Comparison of ENCODE assay signal across 30 cellular contexts in genomic region chr5:7995688-7996294, GRCh38.
"Had no signal": no experiment of that assay in that cellular context is flagged by ENCODE, and none has a peak within 500 bp of the region (broad histone marks: within the 10 kb centered on the region; RNA-seq: fewer than 3 reads in every experiment).

No MANE protein-coding gene starts in this region.

- H3K4me2 ChIP-seq: neural progenitor cell had no signal

- H3K9me3 ChIP-seq: neutrophil, right lobe of liver, stomach, testis, thyroid gland, transverse colon, upper lobe of right lung had no signal

- H3K4me1 ChIP-seq: left ventricle myocardium inferior, neural progenitor cell, parathyroid adenoma, psoas muscle, right atrium auricular region, right lobe of liver, stomach, testis, thyroid gland, transverse colon, upper lobe of right lung had no signal

- H3K27ac ChIP-seq: left ventricle myocardium inferior, neural progenitor cell, neutrophil, parathyroid adenoma, psoas muscle, right atrium auricular region, right lobe of liver, stomach, testis, thyroid gland, transverse colon, upper lobe of right lung had no signal

- H3K4me3 Mint-ChIP-seq: mesothelial cell of epicardium; naive B cell; natural killer cell; nephron progenitor cell; neural progenitor cell; stimulated activated naive B cell treated with anti-CD40 and anti-IgM and Interleukin-4, amounts not matched to agents 10 μg/mL and 1 μg/mL and 100 μg/mL, for 72 hours had no signal

- H3K36me3 ChIP-seq: left ventricle myocardium inferior, neural progenitor cell, neutrophil, right atrium auricular region, right lobe of liver, stomach, thyroid gland, transverse colon, upper lobe of right lung had no signal

- H3K27me3 ChIP-seq: neural progenitor cell, neutrophil, right atrium auricular region, right lobe of liver, stomach, testis, thyroid gland, transverse colon, upper lobe of right lung had no signal

- H2AFZ ChIP-seq: neural progenitor cell, parathyroid adenoma had no signal

- DNase-seq: hippocampal formation; kidney glomerular epithelial cell; left colon; left ventricle myocardium inferior; mesendoderm; naive B cell; natural killer cell; nephron progenitor cell; occipital lobe; psoas muscle; right lobe of liver; stimulated activated CD4-positive, alpha-beta T cell treated with anti-CD3 and anti-CD28 coated beads, Interleukin-12 subunit alpha, Interleukin-12 subunit beta, amount 100 ng/mL, for 4 hours; stimulated activated CD4-positive, alpha-beta T cell treated with anti-CD3 and anti-CD28 coated beads, Interleukin-15, amount 100 ng/mL, for 24 hours; stimulated activated CD4-positive, alpha-beta T cell treated with anti-CD3 and anti-CD28 coated beads, Interleukin-2, amount 100 ng/mL, for 24 hours; stimulated activated CD4-positive, alpha-beta T cell treated with anti-CD3 and anti-CD28 coated beads, Interleukin-4, amount 100 ng/mL, for 1 hour; stimulated activated naive B cell treated with anti-CD40 and anti-IgM and Interleukin-4, amounts not matched to agents 10 μg/mL and 1 μg/mL and 100 μg/mL, for 72 hours; stimulated activated naive CD8-positive, alpha-beta T cell treated with anti-CD3 and anti-CD28 coated beads, Interleukin-15, Interleukin-2, amounts not matched to agents 100 U/mL and 50 U/mL, for 24 hours; stomach; testis; thyroid gland; transverse colon; upper lobe of right lung had no signal

- H3K9ac ChIP-seq: neural progenitor cell, parathyroid adenoma had no signal

- ATAC-seq: left colon; natural killer cell; psoas muscle; right lobe of liver; stimulated activated naive B cell treated with anti-CD40 and anti-IgM and Interleukin-4, amounts not matched to agents 10 μg/mL and 1 μg/mL and 100 μg/mL, for 72 hours; stimulated activated naive CD8-positive, alpha-beta T cell treated with anti-CD3 and anti-CD28 coated beads, Interleukin-15, Interleukin-2, amounts not matched to agents 100 U/mL and 50 U/mL, for 24 hours; upper lobe of right lung had no signal

- FAIRE-seq: keratinocyte, urothelium cell line had no signal

- H3K36me3 Mint-ChIP-seq: mesothelial cell of epicardium; naive B cell; natural killer cell; neural progenitor cell; stimulated activated naive B cell treated with anti-CD40 and anti-IgM and Interleukin-4, amounts not matched to agents 10 μg/mL and 1 μg/mL and 100 μg/mL, for 72 hours had no signal

- H3K4me3 ChIP-seq: left ventricle myocardium inferior, lung, neural progenitor cell, psoas muscle, right atrium auricular region, right lobe of liver, stomach, testis, thyroid gland, transverse colon, upper lobe of right lung had no signal

- H3K79me2 ChIP-seq: parathyroid adenoma had no signal

- H3K4me1 Mint-ChIP-seq: mesothelial cell of epicardium, natural killer cell had no signal

- H3K27ac Mint-ChIP-seq: mesothelial cell of epicardium; naive B cell; natural killer cell; nephron progenitor cell; neural progenitor cell; stimulated activated naive B cell treated with anti-CD40 and anti-IgM and Interleukin-4, amounts not matched to agents 10 μg/mL and 1 μg/mL and 100 μg/mL, for 72 hours had no signal
